1 cellular context compared by ENCODE assay signal in the genomic region with DNA sequence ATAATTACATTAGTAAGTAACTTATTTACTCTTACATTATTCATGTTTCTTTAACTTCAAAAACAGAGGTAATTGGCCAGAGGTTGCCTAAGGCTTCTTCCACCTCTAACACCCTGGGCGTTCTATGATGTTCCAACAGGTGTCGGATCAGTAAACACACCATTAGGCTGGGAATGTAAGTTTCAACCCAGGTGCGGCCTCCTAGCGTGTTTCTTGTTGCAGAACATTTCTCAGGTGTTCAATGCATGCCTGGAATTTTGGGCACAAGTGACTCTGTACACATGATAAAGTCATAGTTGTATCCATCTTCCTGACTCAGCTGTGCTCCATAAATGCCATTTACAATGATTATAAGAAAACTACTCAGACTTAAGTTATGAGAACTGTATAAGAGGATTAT.
TF ChIP-seq lines count a peak whose summit lies in the region.

No MANE protein-coding gene starts in this region.

TF ChIP-seq in IMR-90, 13 proteins besides CTCF, POLR2A, EP300 and RAD21 (continued from another document):
- TF ChIP-seq, protein P1, sequence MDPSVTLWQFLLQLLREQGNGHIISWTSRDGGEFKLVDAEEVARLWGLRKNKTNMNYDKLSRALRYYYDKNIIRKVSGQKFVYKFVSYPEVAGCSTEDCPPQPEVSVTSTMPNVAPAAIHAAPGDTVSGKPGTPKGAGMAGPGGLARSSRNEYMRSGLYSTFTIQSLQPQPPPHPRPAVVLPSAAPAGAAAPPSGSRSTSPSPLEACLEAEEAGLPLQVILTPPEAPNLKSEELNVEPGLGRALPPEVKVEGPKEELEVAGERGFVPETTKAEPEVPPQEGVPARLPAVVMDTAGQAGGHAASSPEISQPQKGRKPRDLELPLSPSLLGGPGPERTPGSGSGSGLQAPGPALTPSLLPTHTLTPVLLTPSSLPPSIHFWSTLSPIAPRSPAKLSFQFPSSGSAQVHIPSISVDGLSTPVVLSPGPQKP (IDR thresholded peaks at IDR 0.05; ENCODE audit: borderline replicate concordance, low read depth, low read length): no peak
TF ChIP-seq in IMR-90: peak in this region for 0.
